Comparison of ENCODE assay signal across 23 cellular contexts in genomic region chr16:17450291-17450690, GRCh38. TPM values are rescaled to one million over a fixed set of nuclear protein-coding genes. Genes with fewer than 3 reads are reported as not detected.
DNase-seq lines count a peak whose midpoint lies in the region; ATAC-seq and TF ChIP-seq lines count a peak whose summit lies in the region.
"Had no signal": no experiment of that assay in that cellular context is flagged by ENCODE, and none has a peak within 500 bp of the region (broad histone marks: within the 10 kb centered on the region; RNA-seq: fewer than 3 reads in every experiment).

No MANE protein-coding gene starts in this region.

- no peak overlapping the region for H3K4me3 ChIP-seq in CD4-positive, CD25-positive, alpha-beta regulatory T cell (ENCODE audit: low read depth, low read length)
- no peak overlapping the region for H3K4me3 ChIP-seq in neural progenitor cell
- H3K4me3 ChIP-seq: cardiac muscle cell, K562, upper lobe of left lung had no signal

- H3K36me3 ChIP-seq in CD4-positive, CD25-positive, alpha-beta regulatory T cell (ENCODE audit: control insufficient read depth, insufficient read depth, low read length) = no peaks in the 10 kb centered on the region
- no peaks in the 10 kb centered on the region for H3K36me3 ChIP-seq in neural progenitor cell
- H3K36me3 ChIP-seq: cardiac muscle cell, upper lobe of left lung had no signal

- TF ChIP-seq CTCF in neural progenitor cell (IDR thresholded peaks at IDR 0.05) (no peak), GM10248 (IDR thresholded peaks at IDR 0.05; ENCODE audit: control extremely low read depth, extremely low read depth, low read depth, missing control alignments) (no peak)

- POLR2A ChIA-PET in activated CD4-positive, alpha-beta T cell treated with anti-CD3 and anti-CD28 coated beads, Interleukin-2, amount 10 ng/mL, durations not matched to agents 7 days and 5 days (lab: Charles Lee) = no interaction called here
- POLR2A ChIA-PET in GM10248 (lab: Yijun Ruan, JAX) = interaction anchor here (0.7 kb wide), 1 partner anchor 168 kb away, joined by 3 read pairs; no protein-coding TSS in a partner anchor

- peaks cover 60% of the 10 kb centered on the region for H3K36me3 Mint-ChIP-seq in activated CD4-positive, alpha-beta T cell treated with anti-CD3 and anti-CD28 coated beads, Interleukin-2, amount 10 ng/mL, durations not matched to agents 7 days and 5 days (ENCODE audit: low read depth)
- H3K36me3 Mint-ChIP-seq in CD4-positive, CD25-positive, alpha-beta regulatory T cell = peaks cover 9% of the 10 kb centered on the region
- no peaks in the 10 kb centered on the region for H3K36me3 Mint-ChIP-seq in activated naive CD8-positive, alpha-beta T cell treated with anti-CD3 and anti-CD28 coated beads, Interleukin-2, amount 50 U/mL, for 24 hours (ENCODE audit: low read depth)
- H3K36me3 Mint-ChIP-seq in neural progenitor cell = peaks cover 3% of the 10 kb centered on the region
- H3K36me3 Mint-ChIP-seq: mesothelial cell of epicardium had no signal

- no peak for ATAC-seq in CD4-positive, CD25-positive, alpha-beta regulatory T cell (ENCODE audit: low read depth in 2 of 2)
- ATAC-seq in activated naive CD8-positive, alpha-beta T cell treated with anti-CD3 and anti-CD28 coated beads, Interleukin-2, amount 50 U/mL, for 24 hours = no peak
- ATAC-seq: esophagus mucosa; K562; stimulated activated effector memory CD8-positive, alpha-beta T cell treated with anti-CD3 and anti-CD28 coated beads, Interleukin-12 subunit alpha, Interleukin-12 subunit beta, amount 100 ng/mL, for 72 hours had no signal

- H3K9me3 ChIP-seq in CD4-positive, CD25-positive, alpha-beta regulatory T cell (ENCODE audit: control insufficient read depth in 2 of 2, low read length in 2 of 2) = no peaks in the 10 kb centered on the region
- no peaks in the 10 kb centered on the region for H3K9me3 ChIP-seq in neural progenitor cell (ENCODE audit: low read depth)
- H3K9me3 ChIP-seq: upper lobe of left lung had no signal

- H3K4me1 Mint-ChIP-seq in activated CD4-positive, alpha-beta T cell treated with anti-CD3 and anti-CD28 coated beads, Interleukin-2, amount 10 ng/mL, durations not matched to agents 7 days and 5 days = peaks cover 67% of the 10 kb centered on the region
- H3K4me1 Mint-ChIP-seq in CD4-positive, CD25-positive, alpha-beta regulatory T cell = peaks cover 18 to 68% (median 52%) of the 10 kb centered on the region in 4 donors
- H3K4me1 Mint-ChIP-seq in activated naive CD8-positive, alpha-beta T cell treated with anti-CD3 and anti-CD28 coated beads, Interleukin-2, amount 50 U/mL, for 24 hours = peaks cover 51% of the 10 kb centered on the region
- peaks cover 23% of the 10 kb centered on the region for H3K4me1 Mint-ChIP-seq in neural progenitor cell

- no peaks in the 10 kb centered on the region for H3F3A ChIP-seq in neural progenitor cell (ENCODE audit: low read depth)

- H4K20me1 ChIP-seq in neural progenitor cell (ENCODE audit: low read depth) = peaks cover 4% of the 10 kb centered on the region

- H3K9ac ChIP-seq in neural progenitor cell = no peak overlapping the region

- CTCF ChIA-PET in activated CD4-positive, alpha-beta T cell treated with anti-CD3 and anti-CD28 coated beads, Interleukin-2, amount 10 ng/mL, durations not matched to agents 7 days and 5 days (lab: Charles Lee) = no interaction called here
- CTCF ChIA-PET in GM10248 (lab: Yijun Ruan, JAX) = interaction anchor here (0.9 to 1.8 kb wide), 8 partner anchors 10 to 148 kb away, joined by 3 to 10 read pairs (median 4); no protein-coding TSS in a partner anchor

- H3K27me3 Mint-ChIP-seq in activated CD4-positive, alpha-beta T cell treated with anti-CD3 and anti-CD28 coated beads, Interleukin-2, amount 10 ng/mL, durations not matched to agents 7 days and 5 days = no peaks in the 10 kb centered on the region
- no peaks in the 10 kb centered on the region for H3K27me3 Mint-ChIP-seq in CD4-positive, CD25-positive, alpha-beta regulatory T cell
- no peaks in the 10 kb centered on the region for H3K27me3 Mint-ChIP-seq in activated naive CD8-positive, alpha-beta T cell treated with anti-CD3 and anti-CD28 coated beads, Interleukin-2, amount 50 U/mL, for 24 hours
- no peaks in the 10 kb centered on the region for H3K27me3 Mint-ChIP-seq in neural progenitor cell (ENCODE audit: insufficient read depth, low read depth)
- H3K27me3 Mint-ChIP-seq: activated B cell treated with CpG ODN at 0.5 μM for 24 hours had no signal

- no peak for DNase-seq in activated CD4-positive, alpha-beta T cell treated with anti-CD3 and anti-CD28 coated beads, Interleukin-2, amount 10 ng/mL, durations not matched to agents 7 days and 5 days
- DNase-seq in activated CD4-positive, alpha-beta T cell treated with anti-CD3 and anti-CD28 coated beads, Interleukin-2, amount 50 U/mL, for 48 hours = no peak
- no peak for DNase-seq in CD4-positive, CD25-positive, alpha-beta regulatory T cell
- DNase-seq in activated naive CD8-positive, alpha-beta T cell treated with anti-CD3 and anti-CD28 coated beads, Interleukin-2, amount 50 U/mL, for 24 hours = no peak
- DNase-seq in neural progenitor cell (ENCODE audit: low spot score) (no peak), AG08396 (ENCODE audit: low spot score) (no peak), GM10248 (ENCODE audit: extremely low spot score) (no peak), substantia nigra (lab: John Stamatoyannopoulos, UW) (no peak)
- DNase-seq: activated B cell treated with CpG ODN at 0.5 μM for 24 hours, endodermal cell, head of caudate nucleus, NCI-H1048, NCI-H1694, NCI-H446, NCI-H82, SIG-M5, upper lobe of left lung had no signal

- no peak overlapping the region for H2AFZ ChIP-seq in neural progenitor cell (replicated peaks)

- H3K4me1 ChIP-seq in CD4-positive, CD25-positive, alpha-beta regulatory T cell (ENCODE audit: control insufficient read depth, insufficient read depth, low read length, poor library complexity, severe bottlenecking) = peaks cover 46% of the 10 kb centered on the region
- peaks cover 16% of the 10 kb centered on the region for H3K4me1 ChIP-seq in neural progenitor cell

- no peaks in the 10 kb centered on the region for H3K79me2 ChIP-seq in neural progenitor cell (ENCODE audit: low read depth)

- H3K27me3 ChIP-seq in CD4-positive, CD25-positive, alpha-beta regulatory T cell (ENCODE audit: control insufficient read depth, insufficient read depth, low read length) = no peaks in the 10 kb centered on the region
- H3K27me3 ChIP-seq in neural progenitor cell = no peaks in the 10 kb centered on the region
- H3K27me3 ChIP-seq: cardiac muscle cell, upper lobe of left lung had no signal

- H3K27ac ChIP-seq in CD4-positive, CD25-positive, alpha-beta regulatory T cell (ENCODE audit: insufficient read depth, low read length, poor library complexity, severe bottlenecking) = no peak overlapping the region
- H3K27ac ChIP-seq in neural progenitor cell = no peak overlapping the region
- no peak overlapping the region for H3K27ac ChIP-seq in substantia nigra (ENCODE audit: low read depth, low read length, poor library complexity, severe bottlenecking)
- H3K27ac ChIP-seq: cardiac muscle cell had no signal

- no peak overlapping the region for H3K4me3 Mint-ChIP-seq in activated CD4-positive, alpha-beta T cell treated with anti-CD3 and anti-CD28 coated beads, Interleukin-2, amount 10 ng/mL, durations not matched to agents 7 days and 5 days
- H3K4me3 Mint-ChIP-seq in CD4-positive, CD25-positive, alpha-beta regulatory T cell = peak overlapping the region in 3 of 4 donors; percentile 12 to 72 (median 64)
- H3K4me3 Mint-ChIP-seq in activated naive CD8-positive, alpha-beta T cell treated with anti-CD3 and anti-CD28 coated beads, Interleukin-2, amount 50 U/mL, for 24 hours = no peak overlapping the region
- H3K4me3 Mint-ChIP-seq in neural progenitor cell = no peak overlapping the region
- H3K4me3 Mint-ChIP-seq: activated B cell treated with CpG ODN at 0.5 μM for 24 hours, endodermal cell, mesothelial cell of epicardium had no signal

- no peaks in the 10 kb centered on the region for H3K9me3 Mint-ChIP-seq in activated CD4-positive, alpha-beta T cell treated with anti-CD3 and anti-CD28 coated beads, Interleukin-2, amount 10 ng/mL, durations not matched to agents 7 days and 5 days
- H3K9me3 Mint-ChIP-seq in CD4-positive, CD25-positive, alpha-beta regulatory T cell = no peaks in the 10 kb centered on the region
- H3K9me3 Mint-ChIP-seq in activated naive CD8-positive, alpha-beta T cell treated with anti-CD3 and anti-CD28 coated beads, Interleukin-2, amount 50 U/mL, for 24 hours = no peaks in the 10 kb centered on the region
- no peaks in the 10 kb centered on the region for H3K9me3 Mint-ChIP-seq in neural progenitor cell
- H3K9me3 Mint-ChIP-seq: activated B cell treated with CpG ODN at 0.5 μM for 24 hours; activated T-helper 2 cell treated with anti-CD3 and anti-CD28 coated beads, Interferon-gamma antibody, Interleukin-2, Interleukin-4, amounts not matched to agents 10 μg/mL and 5 μg/mL and 100 μg/mL, durations not matched to agents 14 hours and 24 hours and 36 hours; endodermal cell; mesothelial cell of epicardium; stimulated activated effector memory CD8-positive, alpha-beta T cell treated with anti-CD3 and anti-CD28 coated beads, Interleukin-12 subunit alpha, Interleukin-12 subunit beta, amount 100 ng/mL, for 72 hours had no signal

- H3K27ac Mint-ChIP-seq in activated CD4-positive, alpha-beta T cell treated with anti-CD3 and anti-CD28 coated beads, Interleukin-2, amount 10 ng/mL, durations not matched to agents 7 days and 5 days = peak overlapping the region; percentile 97
- peak overlapping the region in 1 of 3 donors; percentile 80 for H3K27ac Mint-ChIP-seq in CD4-positive, CD25-positive, alpha-beta regulatory T cell
- H3K27ac Mint-ChIP-seq in activated naive CD8-positive, alpha-beta T cell treated with anti-CD3 and anti-CD28 coated beads, Interleukin-2, amount 50 U/mL, for 24 hours = peak overlapping the region; percentile 2
- peak overlapping the region; percentile 15 for H3K27ac Mint-ChIP-seq in neural progenitor cell
- H3K27ac Mint-ChIP-seq: endodermal cell, mesothelial cell of epicardium had no signal

- H3K4me2 ChIP-seq in neural progenitor cell = no peak overlapping the region

RNA-seq across cellular contexts. Expression of gene XYLT1, which starts 20.5 kb away (rescaled TPM):
- 10 to 100 TPM; 46.6 to 50.1 TPM for total RNA-seq in activated CD4-positive, alpha-beta T cell treated with anti-CD3 and anti-CD28 coated beads, Interleukin-2, amount 10 ng/mL, durations not matched to agents 7 days and 5 days
- 26.3 TPM for total RNA-seq in CD4-positive, CD25-positive, alpha-beta regulatory T cell
- polyA plus RNA-seq in CD4-positive, CD25-positive, alpha-beta regulatory T cell = 1 to 10 TPM in 3 of 4 donors, under 1 TPM in 1; 0.68 to 3.3 (median 2.7) TPM
- 5.9 and 8.2 TPM in 2 replicates for total RNA-seq in neural progenitor cell (ENCODE audit: low replicate concordance)

Comparison
In these comparisons a context has a peak if more than half of its experiments do, and no peak if none do; other contexts are left out.
1. H3K4me3 Mint-ChIP-seq: peak in CD4-positive, CD25-positive, alpha-beta regulatory T cell (3 of 4); none in activated CD4-positive, alpha-beta T cell treated with anti-CD3 and anti-CD28 coated beads, Interleukin-2, amount 10 ng/mL, durations not matched to agents 7 days and 5 days (single experiment), activated naive CD8-positive, alpha-beta T cell treated with anti-CD3 and anti-CD28 coated beads, Interleukin-2, amount 50 U/mL, for 24 hours (single experiment) and neural progenitor cell (single experiment).